ENCODE assay signal across 9 cellular contexts in genomic region chr14:69650948-69651369, GRCh38. TPM values are rescaled to one million over a fixed set of nuclear protein-coding genes. Genes with fewer than 3 reads are reported as not detected.
DNase-seq lines count a peak whose midpoint lies in the region; ATAC-seq, FAIRE-seq and TF ChIP-seq lines count a peak whose summit lies in the region.
"Had no signal": no experiment of that assay in that cellular context is flagged by ENCODE, and none has a peak within 500 bp of the region (broad histone marks: within the 10 kb centered on the region; RNA-seq: fewer than 3 reads in every experiment).

No MANE protein-coding gene starts in this region.

- H3K9me3 ChIP-seq in K562 (replicated peaks; ENCODE audit: control insufficient read depth, insufficient read depth, low read depth, low read length) (no peaks in the 10 kb centered on the region), upper lobe of left lung (no peaks in the 10 kb centered on the region)

- peaks cover 77% of the 10 kb centered on the region for H3K4me1 Mint-ChIP-seq in activated naive CD4-positive, alpha-beta T cell treated with anti-CD3 and anti-CD28 coated beads, Interleukin-2, amount 10 ng/mL, durations not matched to agents 7 days and 5 days
- H3K4me1 Mint-ChIP-seq in memory B cell, result peaks cover 71% of the 10 kb centered on the region

- in situ Hi-C loops in K562 (cut with MboI) (no loop called here), GM13976 (cut with MboI; ENCODE audit: low sequenced_read_pairs, unreplicated experiment) (no loop called here)

- peak; percentile 34; the same call in 2 of the 3 replicates for ATAC-seq in K562
- ATAC-seq in memory B cell (ENCODE audit: low read depth), result no peak
- peak; percentile 9 to 42 for ATAC-seq in upper lobe of left lung (ENCODE audit: low FRiP score in 2 of 2)
- no peak for ATAC-seq in GM18870 (IDR thresholded peaks at IDR 0.05; ENCODE audit: unreplicated experiment)

- H3K79me2 ChIP-seq in K562 (ENCODE audit: control insufficient read depth, insufficient read depth, low read length), result peaks cover 98% of the 10 kb centered on the region

- no peak for DNase-seq in activated naive CD4-positive, alpha-beta T cell treated with anti-CD3 and anti-CD28 coated beads, Interleukin-2, amount 10 ng/mL, durations not matched to agents 7 days and 5 days
- DNase-seq in activated naive CD4-positive, alpha-beta T cell treated with Interleukin-2 at 50 U/mL for 16 hours, result no peak
- DNase-seq in K562 (ENCODE audit: extremely low read depth in 1 of 4, low spot score in 3 of 4) (no peak), memory B cell (ENCODE audit: low spot score in 2 of 2) (no peak), upper lobe of left lung (no peak), NCI-H2081 treated with DMSO at 0.1 percent for 48 hours (lab: John Stamatoyannopoulos, UW) (no peak), GM13976 (ENCODE audit: low spot score) (no peak)
- DNase-seq: NCI-H524 treated with DMSO at 0.1 percent for 48 hours had no signal

- peak overlapping the region; percentile 30 for H3K27ac Mint-ChIP-seq in activated naive CD4-positive, alpha-beta T cell treated with anti-CD3 and anti-CD28 coated beads, Interleukin-2, amount 10 ng/mL, durations not matched to agents 7 days and 5 days
- peak overlapping the region; percentile 89 for H3K27ac Mint-ChIP-seq in memory B cell

- H3K36me3 Mint-ChIP-seq in activated naive CD4-positive, alpha-beta T cell treated with anti-CD3 and anti-CD28 coated beads, Interleukin-2, amount 10 ng/mL, durations not matched to agents 7 days and 5 days, result peaks cover 12% of the 10 kb centered on the region
- peaks cover 7% of the 10 kb centered on the region for H3K36me3 Mint-ChIP-seq in memory B cell

- peak overlapping the region; percentile 10 to 61; a peak in 1 of 4 replicates for H3K9ac ChIP-seq in K562 (ENCODE audit: insufficient read depth in 1 of 2, low read depth in 2 of 2, low read length in 2 of 2)

- H3K9me3 Mint-ChIP-seq in activated naive CD4-positive, alpha-beta T cell treated with anti-CD3 and anti-CD28 coated beads, Interleukin-2, amount 10 ng/mL, durations not matched to agents 7 days and 5 days, result no peaks in the 10 kb centered on the region
- H3K9me3 Mint-ChIP-seq in memory B cell, result no peaks in the 10 kb centered on the region

- no peak overlapping the region for H3K4me3 Mint-ChIP-seq in activated naive CD4-positive, alpha-beta T cell treated with anti-CD3 and anti-CD28 coated beads, Interleukin-2, amount 10 ng/mL, durations not matched to agents 7 days and 5 days
- peak overlapping the region; percentile 7 for H3K4me3 Mint-ChIP-seq in memory B cell

- H3K36me3 ChIP-seq in K562 (ENCODE audit: control insufficient read depth, insufficient read depth, low read length) (0 out of 3 replicates have a peak, but pooled peaks cover 2% of the 10 kb centered on the region), upper lobe of left lung (no peaks in the 10 kb centered on the region)

- CTCF ChIA-PET in activated naive CD4-positive, alpha-beta T cell treated with anti-CD3 and anti-CD28 coated beads, Interleukin-2, amount 10 ng/mL, durations not matched to agents 7 days and 5 days (lab: Charles Lee), result no interaction called here
- CTCF ChIA-PET in K562 (lab: Yijun Ruan, JAX; ENCODE audit: low intra/inter-chr PET ratio), result no interaction called here

- TF ChIP-seq CTCF in K562 (IDR thresholded peaks at IDR 0.05 in 2 of 3, conservative IDR thresholded peaks at IDR 0.05 in 1 of 3; ENCODE audit: insufficient read depth in 2 of 3, low read depth in 1 of 3, low read length in 3 of 3) (no peak), upper lobe of left lung (IDR thresholded peaks at IDR 0.05) (no peak), GM13976 (IDR thresholded peaks at IDR 0.05; ENCODE audit: borderline replicate concordance, control extremely low read depth, extremely low read depth, insufficient read depth, missing control alignments) (no peak)

- H3K27me3 ChIP-seq in K562 (ENCODE audit: control insufficient read depth in 2 of 2, insufficient read depth in 2 of 2, low read length in 2 of 2) (no peaks in the 10 kb centered on the region), upper lobe of left lung (no peaks in the 10 kb centered on the region)

- no peaks in the 10 kb centered on the region for H3K27me3 Mint-ChIP-seq in activated naive CD4-positive, alpha-beta T cell treated with anti-CD3 and anti-CD28 coated beads, Interleukin-2, amount 10 ng/mL, durations not matched to agents 7 days and 5 days
- H3K27me3 Mint-ChIP-seq in memory B cell, result no peaks in the 10 kb centered on the region

- no peak for TF ChIP-seq POLR2A in K562 (conservative IDR thresholded peaks at IDR 0.05)
- TF ChIP-seq POLR2A in upper lobe of left lung (IDR thresholded peaks at IDR 0.05), result no peak

- H3K4me2 ChIP-seq in K562 (ENCODE audit: insufficient read depth, low read length), result peak overlapping the region; percentile 17; the same call in 1 of the 2 replicates

- H3K4me3 ChIP-seq in K562 (no peak overlapping the region), upper lobe of left lung (no peak overlapping the region)

- no peaks in the 10 kb centered on the region for H4K20me1 ChIP-seq in K562 (replicated peaks; ENCODE audit: control insufficient read depth, insufficient read depth, low read length)

- H3K4me1 ChIP-seq in K562 (replicated peaks in 1 of 2; ENCODE audit: control insufficient read depth in 2 of 2, insufficient read depth in 2 of 2, low read length in 2 of 2), result peaks cover 17 to 71% of the 10 kb centered on the region in 2 experiments
- peaks cover 78 to 100% (median 87%) of the 10 kb centered on the region in 4 donors for H3K4me1 ChIP-seq in upper lobe of left lung

- POLR2A ChIA-PET in K562 (lab: Yijun Ruan, JAX), result interaction anchor here (0.9 kb wide), 1 partner anchor 13 kb away, joined by 3 read pairs; no protein-coding TSS in a partner anchor

- no peak overlapping the region for H2AFZ ChIP-seq in K562 (ENCODE audit: low read depth, low read length)

- FAIRE-seq in K562 (lab: Jason Lieb, UNC), result no peak

- BruUV-seq in K562 (replicated peaks; lab: Mats Ljungman, UMichigan), result no TSS peak

- WGBS in K562 (ENCODE audit: insufficient coverage, low coverage, missing lambda C conversion rate), result 57% methylated on average over 3 of the region's 3 CpGs
- WGBS in upper lobe of left lung, 2 donors, result 42 to 48% methylated on average over 2 to 3 of the region's 3 CpGs

- no peaks in the 10 kb centered on the region for H3K9me1 ChIP-seq in K562 (ENCODE audit: control insufficient read depth, insufficient read depth, low read length)

- H3K27ac ChIP-seq in K562 (ENCODE audit: extremely low read depth, low read depth, low read length) (peak overlapping the region; percentile 80; the same call in 1 of the 3 replicates), upper lobe of left lung (peak overlapping the region; percentile 71 to 88 (median 84))

- intact Hi-C loops in K562 (cut with micrococcal nuclease), result loop anchor here (5.0 kb wide), 1 partner anchor 51 kb away; no protein-coding TSS in a partner anchor

- TF ChIP-seq EP300 in K562 (IDR thresholded peaks at IDR 0.05; ENCODE audit: low read length) (no peak), upper lobe of left lung (IDR thresholded peaks at IDR 0.05) (peak in 1 of 4 donors; percentile 14)

- no peak for TF ChIP-seq RAD21 in K562 (CRISPR knock-in tag; conservative IDR thresholded peaks at IDR 0.05 in 1 of 2, IDR thresholded peaks at IDR 0.05 in 1 of 2)

TF ChIP-seq in K562, 482 proteins besides CTCF, POLR2A, EP300 and RAD21 (continues in another document):
- TF ChIP-seq XRCC4 (IDR thresholded peaks at IDR 0.05; ENCODE audit: extremely low read depth, insufficient read depth, insufficient read length), result no peak
- TF ChIP-seq ZNF347 (CRISPR knock-in tag; IDR thresholded peaks at IDR 0.05; ENCODE audit: low read depth), result no peak
- no peak for TF ChIP-seq MAFK (IDR thresholded peaks at IDR 0.05; ENCODE audit: low read length)
- no peak for TF ChIP-seq NR2C1 (IDR thresholded peaks at IDR 0.05)
- TF ChIP-seq NR2C1 (tag; IDR thresholded peaks at IDR 0.05), result no peak
- TF ChIP-seq TFAP4 (CRISPR knock-in tag; IDR thresholded peaks at IDR 0.05; ENCODE audit: borderline replicate concordance), result no peak
- TF ChIP-seq POLR2AphosphoS5 (IDR thresholded peaks at IDR 0.05; ENCODE audit: control insufficient read depth, insufficient read depth, low read depth, low read length), result no peak
- no peak for TF ChIP-seq RBBP5 (IDR thresholded peaks at IDR 0.05; ENCODE audit: borderline replicate concordance, insufficient read depth, low read length, poor library complexity, severe bottlenecking)

RNA-seq across cellular contexts. Expression of gene SUSD6, which starts 39.6 kb away (rescaled TPM):
- 51.2 and 76.5 TPM in 2 replicates for total RNA-seq in K562 (2011; cell fraction: chromatin; rRNA removed; ENCODE audit: low replicate concordance)
- 50.5 and 58.7 TPM in 2 replicates for total RNA-seq in K562 (2011; cell fraction: nucleolus; rRNA removed)
- 56.2 and 57.9 TPM in 2 replicates for total RNA-seq in K562 (2011; cell fraction: nucleoplasm; rRNA removed)
- total RNA-seq in K562 (2014; rRNA removed), result 3.8 and 4.1 TPM in 2 replicates
- total RNA-seq in K562 (2014; rRNA removed; fragmentation: Illumina TruSeq; extraction: Trizol), result 5.5 and 5.7 TPM in 2 replicates
- total RNA-seq in K562 (2015; rRNA removed; fragmentation: Illumina TruSeq; extraction: Trizol), result 5.0 and 5.2 TPM in 2 replicates
- total RNA-seq in K562 (2021), result 18.4 and 20.7 TPM in 2 replicates
- polyA plus RNA-seq in K562 (2011; rRNA removed), result 13.0 and 25.6 TPM in 2 replicates
- 8.0 and 14.7 TPM in 2 replicates for polyA plus RNA-seq in K562 (2011; cell fraction: cytosol; rRNA removed)
- polyA plus RNA-seq in K562 (2011; cell fraction: nucleus; rRNA removed), result 63.8 and 68.6 TPM in 2 replicates
- 5.8 and 7.8 TPM in 2 replicates for polyA plus RNA-seq in K562 (2012)
- polyA plus RNA-seq in K562 (2014; fragmentation: Illumina TruSeq; extraction: Trizol), result 12.2 and 12.3 TPM in 2 replicates
- 1 to 10 TPM; 2.9 to 5.6 TPM for polyA plus RNA-seq in K562 (2014; fragmentation: Nextera tagmentation; extraction: Ambion mirVana)
- polyA plus RNA-seq in K562 (2014; rRNA removed), result 11.4 and 11.7 TPM in 2 replicates
- polyA minus RNA-seq in K562 (2011; rRNA and poly(A)+ RNA removed), result 18.0 and 19.0 TPM in 2 replicates
- 7.5 and 9.8 TPM in 2 replicates for polyA minus RNA-seq in K562 (2011; cell fraction: cytosol; rRNA and poly(A)+ RNA removed)
- polyA minus RNA-seq in K562 (2011; cell fraction: nucleus; rRNA and poly(A)+ RNA removed), result 15.6 and 35.9 TPM in 2 replicates
- total RNA-seq in upper lobe of left lung, result 10 to 100 TPM; 63.4 to 90.4 (median 81.6) TPM

Comparison
In these comparisons a context has a peak if more than half of its experiments do, and no peak if none do; other contexts are left out.
1. ATAC-seq: peak in K562 (single experiment) and upper lobe of left lung (2 of 2); none in memory B cell (single experiment) and GM18870 (single experiment).